10 cellular contexts compared by ENCODE assay signal in genomic region chr9:112377684-112378344, GRCh38. TPM values are rescaled to one million over a fixed set of nuclear protein-coding genes. Genes with fewer than 3 reads are reported as not detected.
A peak's percentile ranks its signal among the peaks of the same experiment; 100 is the strongest.
DNase-seq lines count a peak whose midpoint lies in the region; ATAC-seq and TF ChIP-seq lines count a peak whose summit lies in the region.
"Had no signal": no experiment of that assay in that cellular context is flagged by ENCODE, and none has a peak within 500 bp of the region (broad histone marks: within the 10 kb centered on the region; RNA-seq: fewer than 3 reads in every experiment).

No MANE protein-coding gene starts in this region.

- TF ChIP-seq CTCF in WTC11 (IDR thresholded peaks at IDR 0.05), result no peak
- no peak for TF ChIP-seq CTCF in testis (IDR thresholded peaks at IDR 0.05)

- DNase-seq in activated CD8-positive, alpha-beta memory T cell treated with anti-CD3 and anti-CD28 coated beads, Interleukin-2, amount 10 ng/mL, durations not matched to agents 7 days and 5 days, result no peak
- DNase-seq in activated CD8-positive, alpha-beta memory T cell treated with anti-CD3 and anti-CD28 coated beads, Interleukin-2, amount 50 U/mL, for 48 hours, result no peak
- DNase-seq in WTC11 (ENCODE audit: low spot score), result no peak
- no peak for DNase-seq in testis
- DNase-seq in NCI-H187 treated with DMSO at 0.1 percent for 48 hours (lab: John Stamatoyannopoulos, UW), result no peak
- DNase-seq: SIG-M5 had no signal

- H3K36me3 Mint-ChIP-seq in activated CD8-positive, alpha-beta memory T cell treated with anti-CD3 and anti-CD28 coated beads, Interleukin-2, amount 10 ng/mL, durations not matched to agents 7 days and 5 days, result peaks cover 28% of the 10 kb centered on the region
- peaks cover 6% of the 10 kb centered on the region for H3K36me3 Mint-ChIP-seq in WTC11

- POLR2A ChIA-PET in WTC11 (lab: Charles Lee), result no interaction called here

- intact Hi-C loops in testis (cut with DNase I; ENCODE audit: low total_unique reads), result no loop called here

- H3K4me3 ChIP-seq in iPS-18a (ENCODE audit: low read length) (peak overlapping the region; percentile 91), stomach smooth muscle (ENCODE audit: low read length in 2 of 2) (peak overlapping the region; percentile 95 to 97), testis (no peak overlapping the region)

- H3K27ac Mint-ChIP-seq in activated CD8-positive, alpha-beta memory T cell treated with anti-CD3 and anti-CD28 coated beads, Interleukin-2, amount 10 ng/mL, durations not matched to agents 7 days and 5 days, result peak overlapping the region; percentile 99
- no peak overlapping the region for H3K27ac Mint-ChIP-seq in WTC11

- CTCF ChIA-PET in activated CD8-positive, alpha-beta memory T cell treated with anti-CD3 and anti-CD28 coated beads, Interleukin-2, amount 10 ng/mL, durations not matched to agents 7 days and 5 days (lab: Charles Lee), result interaction anchor here (1.0 to 2.9 kb wide), 8 partner anchors 11 to 340 kb away, joined by 3 to 18 read pairs (median 6); partner anchors contain the start of gene INIP
- CTCF ChIA-PET in WTC11 (lab: Charles Lee), result interaction anchor here (2.4 to 2.8 kb wide), 3 partner anchors 11 to 280 kb away, joined by 10 to 30 read pairs (median 16); partner anchors contain the start of gene PTBP3

- no peaks in the 10 kb centered on the region for H3K9me3 Mint-ChIP-seq in activated CD8-positive, alpha-beta memory T cell treated with anti-CD3 and anti-CD28 coated beads, Interleukin-2, amount 10 ng/mL, durations not matched to agents 7 days and 5 days (ENCODE audit: low read depth)
- H3K9me3 Mint-ChIP-seq in WTC11, result 0 out of 2 replicates have a peak, but pooled peaks cover 3% of the 10 kb centered on the region

- H3K4me1 ChIP-seq in iPS-18a (ENCODE audit: control insufficient read depth, low read depth, low read length) (peaks cover 18% of the 10 kb centered on the region), stomach smooth muscle (ENCODE audit: control insufficient read depth, insufficient read depth, low read length) (peaks cover 6% of the 10 kb centered on the region), testis (peaks cover 18% of the 10 kb centered on the region)

- no peaks in the 10 kb centered on the region for H3K9me3 ChIP-seq in iPS-18a (ENCODE audit: control insufficient read depth, low read depth, low read length)
- H3K9me3 ChIP-seq in stomach smooth muscle (ENCODE audit: control insufficient read depth in 2 of 2, low read length in 2 of 2), result no peaks in the 10 kb centered on the region
- no peaks in the 10 kb centered on the region for H3K9me3 ChIP-seq in testis

- no peak for TF ChIP-seq POLR2A in testis (IDR thresholded peaks at IDR 0.05)

- H3K27ac ChIP-seq in iPS-18a (ENCODE audit: low read length) (no peak overlapping the region), stomach smooth muscle (ENCODE audit: low read length) (no peak overlapping the region), testis (peak overlapping the region in 1 of 2 donors; percentile 99)

- peak overlapping the region; percentile 4 for H3K9ac ChIP-seq in iPS-18a (ENCODE audit: low read length)
- H3K9ac ChIP-seq in stomach smooth muscle (ENCODE audit: low read length in 2 of 2), result peak overlapping the region in 1 of 2 donors; percentile 86

- H3K36me3 ChIP-seq in iPS-18a (ENCODE audit: control insufficient read depth, low read depth, low read length) (no peaks in the 10 kb centered on the region), stomach smooth muscle (ENCODE audit: control insufficient read depth in 2 of 2, insufficient read depth in 2 of 2, low read length in 2 of 2) (no peaks in the 10 kb centered on the region), testis (ENCODE audit: low read depth, missing control alignments) (no peaks in the 10 kb centered on the region)
- H3K36me3 ChIP-seq: brain microvascular endothelial cell had no signal

- H3K4me3 Mint-ChIP-seq in activated CD8-positive, alpha-beta memory T cell treated with anti-CD3 and anti-CD28 coated beads, Interleukin-2, amount 10 ng/mL, durations not matched to agents 7 days and 5 days, result peak overlapping the region; percentile 90
- H3K4me3 Mint-ChIP-seq in WTC11, result peak overlapping the region; percentile 90

- WGBS in testis, 2 donors, result 68 to 72% methylated on average over 1 of the region's 1 CpG

- no peaks in the 10 kb centered on the region for H3K27me3 Mint-ChIP-seq in activated CD8-positive, alpha-beta memory T cell treated with anti-CD3 and anti-CD28 coated beads, Interleukin-2, amount 10 ng/mL, durations not matched to agents 7 days and 5 days
- no peaks in the 10 kb centered on the region for H3K27me3 Mint-ChIP-seq in WTC11 (ENCODE audit: low read depth)

- H3K27me3 ChIP-seq in iPS-18a (ENCODE audit: control insufficient read depth, insufficient read depth, low read length) (no peaks in the 10 kb centered on the region), stomach smooth muscle (ENCODE audit: control insufficient read depth in 1 of 2, insufficient read depth in 2 of 2, low read length in 2 of 2) (no peaks in the 10 kb centered on the region), testis (no peaks in the 10 kb centered on the region)
- H3K27me3 ChIP-seq: brain microvascular endothelial cell had no signal

- H3K4me1 Mint-ChIP-seq in activated CD8-positive, alpha-beta memory T cell treated with anti-CD3 and anti-CD28 coated beads, Interleukin-2, amount 10 ng/mL, durations not matched to agents 7 days and 5 days, result peaks cover 47% of the 10 kb centered on the region
- peaks cover 29% of the 10 kb centered on the region for H3K4me1 Mint-ChIP-seq in WTC11

- no peak for ATAC-seq in activated CD8-positive, alpha-beta memory T cell treated with anti-CD3 and anti-CD28 coated beads, Interleukin-2, amount 10 ng/mL, durations not matched to agents 7 days and 5 days
- no peak for ATAC-seq in WTC11
- no peak for ATAC-seq in HG03097 (IDR thresholded peaks at IDR 0.05; ENCODE audit: low FRiP score, unreplicated experiment)

TF ChIP-seq in WTC11, 78 proteins besides CTCF, POLR2A, EP300 and RAD21 (continues in another document):
- TF ChIP-seq PRRX2 (CRISPR knock-in tag; IDR thresholded peaks at IDR 0.05) (no peak), ZBTB43 (CRISPR knock-in tag; IDR thresholded peaks at IDR 0.05) (no peak), TEAD1 (CRISPR knock-in tag; IDR thresholded peaks at IDR 0.05) (no peak), NR3C1 (CRISPR knock-in tag; conservative IDR thresholded peaks at IDR 0.05; ENCODE audit: low read depth) (no peak), E2F5 (CRISPR knock-in tag; IDR thresholded peaks at IDR 0.05) (no peak), MLX (CRISPR knock-in tag; IDR thresholded peaks at IDR 0.05) (no peak), SMAD4 (CRISPR knock-in tag; IDR thresholded peaks at IDR 0.05) (no peak)
- TF ChIP-seq, protein P1, sequence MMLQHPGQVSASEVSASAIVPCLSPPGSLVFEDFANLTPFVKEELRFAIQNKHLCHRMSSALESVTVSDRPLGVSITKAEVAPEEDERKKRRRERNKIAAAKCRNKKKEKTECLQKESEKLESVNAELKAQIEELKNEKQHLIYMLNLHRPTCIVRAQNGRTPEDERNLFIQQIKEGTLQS (CRISPR knock-in tag; conservative IDR thresholded peaks at IDR 0.05), result no peak
- TF ChIP-seq, protein P2, sequence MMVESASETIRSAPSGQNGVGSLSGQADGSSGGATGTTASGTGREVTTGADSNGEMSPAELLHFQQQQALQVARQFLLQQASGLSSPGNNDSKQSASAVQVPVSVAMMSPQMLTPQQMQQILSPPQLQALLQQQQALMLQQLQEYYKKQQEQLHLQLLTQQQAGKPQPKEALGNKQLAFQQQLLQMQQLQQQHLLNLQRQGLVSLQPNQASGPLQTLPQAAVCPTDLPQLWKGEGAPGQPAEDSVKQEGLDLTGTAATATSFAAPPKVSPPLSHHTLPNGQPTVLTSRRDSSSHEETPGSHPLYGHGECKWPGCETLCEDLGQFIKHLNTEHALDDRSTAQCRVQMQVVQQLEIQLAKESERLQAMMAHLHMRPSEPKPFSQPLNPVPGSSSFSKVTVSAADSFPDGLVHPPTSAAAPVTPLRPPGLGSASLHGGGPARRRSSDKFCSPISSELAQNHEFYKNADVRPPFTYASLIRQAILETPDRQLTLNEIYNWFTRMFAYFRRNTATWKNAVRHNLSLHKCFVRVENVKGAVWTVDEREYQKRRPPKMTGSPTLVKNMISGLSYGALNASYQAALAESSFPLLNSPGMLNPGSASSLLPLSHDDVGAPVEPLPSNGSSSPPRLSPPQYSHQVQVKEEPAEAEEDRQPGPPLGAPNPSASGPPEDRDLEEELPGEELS (CRISPR knock-in tag; IDR thresholded peaks at IDR 0.05), result no peak

RNA-seq across cellular contexts. Expression of gene HSDL2, which starts 2.1 kb away (rescaled TPM):
- total RNA-seq in activated CD8-positive, alpha-beta memory T cell treated with anti-CD3 and anti-CD28 coated beads, Interleukin-2, amount 10 ng/mL, durations not matched to agents 7 days and 5 days, result 10 to 100 TPM; 18.2 to 19.3 TPM
- total RNA-seq in WTC11 (2021) (13.8 to 15.3 TPM (median 14.3 TPM) in 3 replicates), testis (10 to 100 TPM; 23.0 to 24.0 TPM)
- 36.0 TPM for polyA plus RNA-seq in testis (ENCODE audit: insufficient read depth, low read depth, low replicate concordance)

RNA-seq across cellular contexts. Expression of gene PTBP3, which starts 44.4 kb away (rescaled TPM):
- 100 to 1,000 TPM; 152 to 186 TPM for total RNA-seq in activated CD8-positive, alpha-beta memory T cell treated with anti-CD3 and anti-CD28 coated beads, Interleukin-2, amount 10 ng/mL, durations not matched to agents 7 days and 5 days
- total RNA-seq in WTC11 (2021) (97.5 to 108 TPM (median 100 TPM) in 3 replicates), testis (100 to 1,000 TPM; 172 to 199 TPM)
- 44.1 TPM for polyA plus RNA-seq in testis (ENCODE audit: insufficient read depth, low read depth, low replicate concordance)

Comparison
In these comparisons a context has a peak if more than half of its experiments do, and no peak if none do; other contexts are left out.
1. H3K4me3 ChIP-seq: peak in iPS-18a (single experiment) and stomach smooth muscle (2 of 2); none in testis (0 of 2).